In the genomic region with DNA sequence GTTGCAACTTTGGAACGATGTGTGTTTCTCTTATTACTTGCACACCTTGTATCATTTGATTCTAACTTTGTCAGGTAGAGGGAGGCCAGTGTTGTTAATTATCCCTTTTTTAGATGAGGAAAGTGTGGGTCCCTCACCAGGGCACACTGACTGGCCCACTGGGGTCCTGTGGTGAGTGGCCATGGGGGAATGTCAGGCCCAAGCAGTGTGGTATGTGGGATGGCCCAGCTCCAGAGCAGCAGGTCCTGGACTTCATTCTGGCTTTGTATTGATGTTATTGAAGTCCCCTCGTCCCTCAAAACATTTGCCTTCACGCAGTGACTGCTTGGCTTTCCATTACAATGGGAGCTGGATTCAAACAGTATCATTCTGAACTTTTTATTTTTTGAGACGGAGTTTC, we compare ENCODE assay signal across 15 cellular contexts. TPM values are rescaled to one million over a fixed set of nuclear protein-coding genes. Genes with fewer than 3 reads are reported as not detected.
DNase-seq lines count a peak whose midpoint lies in the region; ATAC-seq and TF ChIP-seq lines count a peak whose summit lies in the region.
"Had no signal": no experiment of that assay in that cellular context is flagged by ENCODE, and none has a peak within 500 bp of the region (broad histone marks: within the 10 kb centered on the region; RNA-seq: fewer than 3 reads in every experiment).

No MANE protein-coding gene starts in this region.

- peaks cover 30% of the 10 kb centered on the region for H3K36me3 Mint-ChIP-seq in activated T-cell treated with anti-CD3 and anti-CD28 coated beads, Interleukin-2, amount 50 U/mL, for 4 hours (ENCODE audit: insufficient read depth)
- H3K36me3 Mint-ChIP-seq in T-helper 17 cell (ENCODE audit: low read depth): peaks cover 4% of the 10 kb centered on the region
- peaks cover 31 to 66% of the 10 kb centered on the region in 2 donors for H3K36me3 Mint-ChIP-seq in stimulated activated naive B cell treated with anti-CD40 and anti-IgM and Interleukin-4, amounts not matched to agents 10 μg/mL and 1 μg/mL and 100 μg/mL, for 72 hours

- no peak for TF ChIP-seq POLR2A in esophagus squamous epithelium (IDR thresholded peaks at IDR 0.05)

- H3K27ac Mint-ChIP-seq in T-helper 17 cell: peak overlapping the region; percentile 99
- peak overlapping the region; percentile 90 for H3K27ac Mint-ChIP-seq in stimulated activated naive B cell treated with anti-CD40 and anti-IgM and Interleukin-4, amounts not matched to agents 10 μg/mL and 1 μg/mL and 100 μg/mL, for 72 hours

- H3K27me3 ChIP-seq in esophagus squamous epithelium (no peaks in the 10 kb centered on the region), H7 (ENCODE audit: control insufficient read depth, insufficient read depth, low read length) (no peaks in the 10 kb centered on the region)
- H3K27me3 ChIP-seq: brain microvascular endothelial cell had no signal

- WGBS in esophagus squamous epithelium, 2 donors: 73 to 85% methylated on average over 4 of the region's 4 CpGs

- H3K4me1 Mint-ChIP-seq in activated T-cell treated with anti-CD3 and anti-CD28 coated beads, Interleukin-2, amount 50 U/mL, for 4 hours (ENCODE audit: low read depth): peaks cover 97% of the 10 kb centered on the region
- H3K4me1 Mint-ChIP-seq in T-helper 17 cell: peaks cover 72% of the 10 kb centered on the region
- H3K4me1 Mint-ChIP-seq in stimulated activated naive B cell treated with anti-CD40 and anti-IgM and Interleukin-4, amounts not matched to agents 10 μg/mL and 1 μg/mL and 100 μg/mL, for 72 hours: peaks cover 75 to 92% of the 10 kb centered on the region in 2 donors

- H3K9me3 Mint-ChIP-seq in activated T-cell treated with anti-CD3 and anti-CD28 coated beads, Interleukin-2, amount 50 U/mL, for 4 hours: no peaks in the 10 kb centered on the region
- no peaks in the 10 kb centered on the region for H3K9me3 Mint-ChIP-seq in stimulated activated naive B cell treated with anti-CD40 and anti-IgM and Interleukin-4, amounts not matched to agents 10 μg/mL and 1 μg/mL and 100 μg/mL, for 72 hours

- no peaks in the 10 kb centered on the region for H3K9me3 ChIP-seq in T-helper 17 cell (ENCODE audit: control insufficient read depth, low read length, poor library complexity, severe bottlenecking)
- H3K9me3 ChIP-seq in esophagus squamous epithelium: no peaks in the 10 kb centered on the region

- H3K27ac ChIP-seq in esophagus squamous epithelium: peak overlapping the region in 3 of 4 donors; percentile 13 to 44 (median 39)
- H3K27ac ChIP-seq: brain microvascular endothelial cell, PC-9, WERI-Rb-1 had no signal

- no peaks in the 10 kb centered on the region for H3K27me3 Mint-ChIP-seq in activated T-cell treated with anti-CD3 and anti-CD28 coated beads, Interleukin-2, amount 50 U/mL, for 4 hours (ENCODE audit: low read depth)
- no peaks in the 10 kb centered on the region for H3K27me3 Mint-ChIP-seq in T-helper 17 cell
- no peaks in the 10 kb centered on the region for H3K27me3 Mint-ChIP-seq in stimulated activated naive B cell treated with anti-CD40 and anti-IgM and Interleukin-4, amounts not matched to agents 10 μg/mL and 1 μg/mL and 100 μg/mL, for 72 hours

- no peak overlapping the region for H3K4me3 ChIP-seq in esophagus squamous epithelium
- no peak overlapping the region for H3K4me3 ChIP-seq in H7 (ENCODE audit: insufficient read depth, low read depth, low read length)
- H3K4me3 ChIP-seq: PC-9 had no signal

- H3K4me3 Mint-ChIP-seq in activated T-cell treated with anti-CD3 and anti-CD28 coated beads, Interleukin-2, amount 50 U/mL, for 4 hours: peak overlapping the region; percentile 44
- peak overlapping the region; percentile 86 for H3K4me3 Mint-ChIP-seq in T-helper 17 cell
- H3K4me3 Mint-ChIP-seq in stimulated activated naive B cell treated with anti-CD40 and anti-IgM and Interleukin-4, amounts not matched to agents 10 μg/mL and 1 μg/mL and 100 μg/mL, for 72 hours: peak overlapping the region; percentile 78 to 79

- H3K36me3 ChIP-seq in esophagus squamous epithelium: peaks cover 0 to 10% (median 0%) of the 10 kb centered on the region in 3 donors
- H3K36me3 ChIP-seq in H7 (replicated peaks; ENCODE audit: control insufficient read depth, insufficient read depth, low read length): no peaks in the 10 kb centered on the region
- H3K36me3 ChIP-seq: brain microvascular endothelial cell, WERI-Rb-1 had no signal

- peaks cover 17 to 71% (median 29%) of the 10 kb centered on the region in 3 donors for H3K4me1 ChIP-seq in esophagus squamous epithelium

- no peak for DNase-seq in activated T-cell treated with anti-CD3 and anti-CD28 coated beads, Interleukin-2, amount 50 U/mL, for 4 hours
- no peak for DNase-seq in activated T-cell treated with anti-CD3 and anti-CD28 coated beads, Interleukin-2, amount 50 U/mL, for 1 hour
- no peak for DNase-seq in T-helper 17 cell
- no peak for DNase-seq in esophagus squamous epithelium (lab: John Stamatoyannopoulos, UW)
- DNase-seq in stimulated activated naive B cell treated with anti-CD40 and anti-IgM and Interleukin-4, amounts not matched to agents 10 μg/mL and 1 μg/mL and 100 μg/mL, for 72 hours: no peak
- no peak for DNase-seq in D341Med (ENCODE audit: low spot score)
- no peak for DNase-seq in H7
- DNase-seq: brain microvascular endothelial cell; Kasumi-1; NCI-H1694 treated with DMSO at 0.1 percent for 48 hours; NCI-H510A; PC-9; stimulated activated CD4-positive, alpha-beta T cell treated with anti-CD3 and anti-CD28 coated beads, Interleukin-15, amount 100 ng/mL, for 24 hours; WERI-Rb-1 had no signal

- no peak for ATAC-seq in activated T-cell treated with anti-CD3 and anti-CD28 coated beads, Interleukin-2, amount 50 U/mL, for 4 hours
- ATAC-seq in T-helper 17 cell (no peak), HG02852 (IDR thresholded peaks at IDR 0.05; ENCODE audit: unreplicated experiment) (no peak)
- ATAC-seq in stimulated activated naive B cell treated with anti-CD40 and anti-IgM and Interleukin-4, amounts not matched to agents 10 μg/mL and 1 μg/mL and 100 μg/mL, for 72 hours (replicated peaks): no peak

- intact Hi-C loops in esophagus squamous epithelium (cut with DNase I): no loop called here

- TF ChIP-seq CTCF in esophagus squamous epithelium (IDR thresholded peaks at IDR 0.05): no peak

RNA-seq across cellular contexts. Expression of gene NCK2, which starts 11.7 kb away (rescaled TPM):
- total RNA-seq in activated T-cell treated with anti-CD3 and anti-CD28 coated beads, Interleukin-2, amount 50 U/mL, for 4 hours: 10 to 100 TPM; 71.6 to 79.1 (median 73.5) TPM
- total RNA-seq in T-helper 17 cell: 100 to 1,000 TPM; 114 to 151 TPM
- total RNA-seq in esophagus squamous epithelium: 10 to 100 TPM; 55.4 to 90.5 (median 62.5) TPM
- 69.8 and 80.3 TPM in 2 replicates for total RNA-seq in H7 (2014; rRNA removed; shearing (Covaris generic))
